Comparison of ENCODE assay signal across 8 cellular contexts in the genomic region with DNA sequence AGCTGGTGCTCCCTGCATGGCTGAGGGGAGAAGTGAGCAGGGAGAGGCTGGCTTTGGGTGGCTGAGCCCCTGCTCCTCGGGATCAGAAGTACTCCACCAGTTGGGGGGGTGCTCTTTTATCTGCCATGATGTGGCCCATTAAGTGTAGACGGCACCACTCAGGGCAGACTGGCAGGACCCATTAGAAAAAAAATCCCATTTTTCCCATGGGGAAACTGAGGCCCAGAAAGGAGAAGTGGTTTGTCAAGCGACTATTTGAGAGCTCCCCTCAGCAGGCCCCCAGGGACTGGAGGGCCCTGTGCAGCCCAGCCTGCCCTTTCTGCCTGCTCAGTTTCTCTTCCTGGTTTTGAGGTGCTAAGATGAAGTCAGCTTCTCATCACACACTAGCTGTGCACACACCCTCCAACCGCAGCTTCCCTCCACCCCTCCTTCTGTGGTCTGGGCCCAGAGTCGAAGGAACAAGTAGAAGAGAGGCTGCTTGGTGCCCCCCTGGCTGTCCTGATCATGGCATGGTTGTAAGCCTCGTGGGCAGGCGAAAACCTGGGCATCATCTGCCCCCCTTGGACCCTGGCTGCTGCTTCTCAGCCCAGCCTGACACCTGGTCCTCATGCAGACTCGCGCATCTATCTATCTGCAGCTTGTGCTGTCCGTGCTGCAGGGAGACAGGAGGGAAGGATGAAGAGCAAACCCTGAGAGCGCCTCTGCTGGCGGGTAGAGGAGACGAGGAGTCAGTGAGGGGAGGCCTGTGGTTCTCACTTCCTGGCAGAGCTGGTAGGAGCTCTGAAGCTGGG. TPM values are rescaled to one million over a fixed set of nuclear protein-coding genes. Genes with fewer than 3 reads are reported as not detected.
DNase-seq lines count a peak whose midpoint lies in the region; ATAC-seq and TF ChIP-seq lines count a peak whose summit lies in the region.

No MANE protein-coding gene starts in this region.

- H3K36me3 ChIP-seq in vagina: no peaks in the 10 kb centered on the region

- peaks cover 17% of the 10 kb centered on the region for H3K4me1 ChIP-seq in foreskin keratinocyte
- peaks cover 100% of the 10 kb centered on the region for H3K4me1 ChIP-seq in vagina

- intact Hi-C loops in posterior vena cava (cut with DNase I): no loop called here
- intact Hi-C loops in vagina (cut with DNase I): loop anchor here (10.0 kb wide), 1 partner anchor 413 kb away; no protein-coding TSS in a partner anchor

- CTCF ChIA-PET in RWPE1 (lab: Yijun Ruan, JAX): interaction anchor here (0.8 to 1.3 kb wide), 3 partner anchors 13 to 164 kb away, joined by 3 to 4 read pairs (median 3); no protein-coding TSS in a partner anchor

- no peaks in the 10 kb centered on the region for H3K9me3 ChIP-seq in vagina

- ATAC-seq in GM18909 (IDR thresholded peaks at IDR 0.05; ENCODE audit: poor library complexity, unreplicated experiment) (peak; percentile 48), HG03139 (IDR thresholded peaks at IDR 0.05; ENCODE audit: unreplicated experiment) (peak; percentile 37), foreskin keratinocyte (peak; percentile 72)

- POLR2A ChIA-PET in RWPE1 (lab: Yijun Ruan, JAX; ENCODE audit: low non-redundant PET): no interaction called here

- peak overlapping the region; percentile 63 for H3K27ac ChIP-seq in RWPE1
- peak overlapping the region; percentile 25 for H3K27ac ChIP-seq in foreskin keratinocyte
- peak overlapping the region; percentile 79 for H3K27ac ChIP-seq in vagina

- TF ChIP-seq CTCF in RWPE1 (conservative IDR thresholded peaks at IDR 0.05; ENCODE audit: low read depth): peak; percentile 23
- peak; percentile 69 for TF ChIP-seq CTCF in foreskin keratinocyte (conservative IDR thresholded peaks at IDR 0.05)
- peak in 1 of 3 experiments; percentile 18 for TF ChIP-seq CTCF in vagina (IDR thresholded peaks at IDR 0.05)

- H3K27me3 ChIP-seq in foreskin keratinocyte (no peaks in the 10 kb centered on the region), vagina (no peaks in the 10 kb centered on the region)

- H3K4me3 ChIP-seq in vagina: peak overlapping the region in 1 of 2 donors; percentile 9

- no peak for TF ChIP-seq POLR2A in vagina (IDR thresholded peaks at IDR 0.05)

- DNase-seq in AG08396 (ENCODE audit: low spot score) (peak; percentile 65), RWPE1 (ENCODE audit: low spot score) (no peak), foreskin keratinocyte (peak in 1 of 2 donors; percentile 54), posterior vena cava (ENCODE audit: low spot score) (peak; percentile 92), vagina (ENCODE audit: extremely low spot score in 2 of 2) (no peak)
- peak; percentile 95 for DNase-seq in activated effector memory CD4-positive, alpha-beta T cell treated with anti-CD3 and anti-CD28 coated beads, Interleukin-2, amount 50 U/mL, for 16 hours

RNA-seq across cellular contexts. Expression of gene CSK, which starts 5.6 kb away (rescaled TPM):
- 39.7 and 47.8 TPM in 2 replicates for total RNA-seq in foreskin keratinocyte
- polyA plus RNA-seq in foreskin keratinocyte: 46.0 and 53.0 TPM in 2 replicates
- 10 to 100 TPM; 29.6 to 31.8 TPM for total RNA-seq in posterior vena cava
- total RNA-seq in vagina: 26.3 TPM

RNA-seq across cellular contexts. Expression of gene LMAN1L, which starts 25.2 kb away (rescaled TPM):
- not detected in 2 replicates for total RNA-seq in foreskin keratinocyte
- polyA plus RNA-seq in foreskin keratinocyte: not detected in 2 replicates
- total RNA-seq in posterior vena cava: not detected
- not detected for total RNA-seq in vagina

RNA-seq across cellular contexts. Expression of gene CYP1A2, which starts 38.8 kb away (rescaled TPM):
- total RNA-seq in foreskin keratinocyte: 0.04 TPM in 1 of 2 replicates, not detected in the other
- polyA plus RNA-seq in foreskin keratinocyte: not detected in 2 replicates
- total RNA-seq in posterior vena cava: not detected
- not detected for total RNA-seq in vagina

RNA-seq across cellular contexts. Expression of gene CPLX3, which starts 39.0 kb away (rescaled TPM):
- not detected in 2 replicates for total RNA-seq in foreskin keratinocyte
- polyA plus RNA-seq in foreskin keratinocyte: not detected in 2 replicates
- total RNA-seq in posterior vena cava: not detected
- not detected for total RNA-seq in vagina

RNA-seq across cellular contexts. Expression of gene ULK3, which starts 55.5 kb away (rescaled TPM):
- total RNA-seq in foreskin keratinocyte (9.4 and 9.8 TPM in 2 replicates), posterior vena cava (10 to 100 TPM; 19.1 to 21.8 TPM), vagina (75.9 TPM)
- 9.1 TPM in 2 replicates for polyA plus RNA-seq in foreskin keratinocyte

Comparison
In these comparisons a context has a peak if more than half of its experiments do, and no peak if none do; other contexts are left out.
1. DNase-seq: peak in AG08396 (single experiment), activated effector memory CD4-positive, alpha-beta T cell treated with anti-CD3 and anti-CD28 coated beads, Interleukin-2, amount 50 U/mL, for 16 hours (single experiment) and posterior vena cava (single experiment); none in RWPE1 (single experiment) and vagina (0 of 2).
2. H3K27ac ChIP-seq: peak in every context shown above with its lines; median percentile 79 in vagina; 63 in RWPE1; 25 in foreskin keratinocyte.
3. Peak in every context shown above with its lines, with median percentiles within 50 percentile points of each other: ATAC-seq.